9 cellular contexts compared by ENCODE assay signal in the genomic region with DNA sequence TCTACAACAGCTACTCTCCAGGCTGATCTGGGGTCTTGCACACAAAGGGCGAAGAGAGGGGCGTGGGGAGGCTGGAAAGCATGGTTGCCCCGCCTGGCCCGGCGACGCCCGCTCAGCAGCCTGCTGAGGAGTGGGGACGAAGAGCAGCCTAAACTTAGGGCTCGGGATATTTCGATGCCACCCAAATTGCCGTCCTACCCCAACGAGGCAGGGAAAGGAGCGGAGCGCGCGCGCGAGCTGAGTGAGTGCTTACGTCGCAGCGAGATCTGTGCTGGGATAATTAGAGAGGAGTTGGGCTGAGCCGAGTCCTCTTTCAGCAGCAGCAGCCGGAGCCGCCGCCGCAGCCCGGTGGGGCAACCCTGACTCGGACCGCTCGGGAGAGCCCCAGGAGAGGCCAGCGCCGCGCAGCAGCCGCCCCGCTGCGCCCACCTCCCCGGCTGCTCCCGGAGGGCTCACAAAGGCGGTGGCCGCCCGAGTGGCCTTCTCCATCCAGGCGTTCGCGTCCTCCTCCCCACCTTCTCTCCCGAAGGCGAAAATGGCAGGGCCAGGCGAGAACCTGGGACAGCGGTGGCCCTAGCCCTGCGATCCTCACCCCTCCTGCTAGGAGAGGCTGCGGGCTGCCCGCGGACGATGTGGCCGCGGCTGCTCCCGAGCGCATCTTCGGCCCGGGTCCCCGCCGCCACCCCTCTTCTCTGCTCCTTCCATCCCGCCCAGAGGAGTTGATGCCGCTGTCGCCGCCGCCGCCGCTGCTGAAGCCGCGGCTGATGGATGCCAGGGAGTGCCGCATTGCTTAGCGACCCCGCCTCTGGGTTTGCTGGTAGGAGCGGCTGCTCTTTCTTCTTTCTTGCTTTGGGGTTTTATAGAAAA. TPM values are rescaled to one million over a fixed set of nuclear protein-coding genes. Genes with fewer than 3 reads are reported as not detected.
DNase-seq lines count a peak whose midpoint lies in the region; ATAC-seq and TF ChIP-seq lines count a peak whose summit lies in the region.
"Had no signal": no experiment of that assay in that cellular context is flagged by ENCODE, and none has a peak within 500 bp of the region (broad histone marks: within the 10 kb centered on the region; RNA-seq: fewer than 3 reads in every experiment).

A gene with protein sequence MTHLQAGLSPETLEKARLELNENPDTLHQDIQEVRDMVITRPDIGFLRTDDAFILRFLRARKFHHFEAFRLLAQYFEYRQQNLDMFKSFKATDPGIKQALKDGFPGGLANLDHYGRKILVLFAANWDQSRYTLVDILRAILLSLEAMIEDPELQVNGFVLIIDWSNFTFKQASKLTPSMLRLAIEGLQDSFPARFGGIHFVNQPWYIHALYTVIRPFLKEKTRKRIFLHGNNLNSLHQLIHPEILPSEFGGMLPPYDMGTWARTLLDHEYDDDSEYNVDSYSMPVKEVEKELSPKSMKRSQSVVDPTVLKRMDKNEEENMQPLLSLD (plus strand): TSS at position 306 of the 867 bp plus-strand sequence. CDS start 1,543 bp downstream, outside the sequence.

- H3K27ac ChIP-seq in left ventricle myocardium inferior (replicated peaks) (no peak within 1 kb of the TSS), sigmoid colon (peak within 1 kb of the TSS in 2 of 4 donors; percentile 11 to 58)

- no peak for TF ChIP-seq CTCF in left ventricle myocardium inferior (IDR thresholded peaks at IDR 0.05; ENCODE audit: borderline replicate concordance)
- no peak for TF ChIP-seq CTCF in sigmoid colon (IDR thresholded peaks at IDR 0.05)

- 3 to 9% methylated on average over 74 of the region's 74 CpGs for WGBS in sigmoid colon, 2 donors

- DNase-seq in H7 (peak; percentile 76), left ventricle myocardium inferior (no peak), sigmoid colon (peak; percentile 64), A172 (ENCODE audit: low spot score) (no peak), SIG-M5 treated with dmso at 0.1 percent for 504 hours (lab: John Stamatoyannopoulos, UW; ENCODE audit: unreplicated experiment) (no peak)

- intact Hi-C loops in left ventricle myocardium inferior (cut with micrococcal nuclease) (no loop called here), sigmoid colon (cut with DNase I) (loop anchor here (10.0 kb wide), 1 partner anchor 59 kb away; no protein-coding TSS in a partner anchor)

- TF ChIP-seq EP300 in sigmoid colon (IDR thresholded peaks at IDR 0.05), result no peak

- peak within 1 kb of the TSS; percentile 79 for H3K4me3 ChIP-seq in H7 (ENCODE audit: insufficient read depth, low read depth, low read length)
- H3K4me3 ChIP-seq in left ventricle myocardium inferior, result peak within 1 kb of the TSS; percentile 62
- peak within 1 kb of the TSS; percentile 45 to 57 (median 54) for H3K4me3 ChIP-seq in sigmoid colon

- H3K9me3 ChIP-seq in left ventricle myocardium inferior (replicated peaks), result no peaks in the 10 kb centered on the region
- H3K9me3 ChIP-seq in sigmoid colon, result no peaks in the 10 kb centered on the region
- H3K9me3 ChIP-seq: adrenal gland had no signal

- H3K27me3 ChIP-seq in H7 (ENCODE audit: control insufficient read depth, insufficient read depth, low read length) (peaks cover 48% of the 10 kb centered on the region), left ventricle myocardium inferior (ENCODE audit: low read depth) (peaks cover 89% of the 10 kb centered on the region), sigmoid colon (peaks cover 0 to 53% (median 0%) of the 10 kb centered on the region in 3 donors)

- ATAC-seq in HG02798 (IDR thresholded peaks at IDR 0.05; ENCODE audit: poor library complexity, unreplicated experiment), result no peak
- ATAC-seq in HG03280 (IDR thresholded peaks at IDR 0.05; ENCODE audit: unreplicated experiment), result no peak

- no peaks in the 10 kb centered on the region for H3K36me3 ChIP-seq in H7 (replicated peaks; ENCODE audit: control insufficient read depth, insufficient read depth, low read length)
- H3K36me3 ChIP-seq in left ventricle myocardium inferior, result no peaks in the 10 kb centered on the region
- H3K36me3 ChIP-seq in sigmoid colon, result no peaks in the 10 kb centered on the region
- H3K36me3 ChIP-seq: adrenal gland had no signal

- TF ChIP-seq POLR2A in sigmoid colon (IDR thresholded peaks at IDR 0.05), result no peak

- H3K4me1 ChIP-seq in left ventricle myocardium inferior, result peaks cover 12% of the 10 kb centered on the region
- peaks cover 0 to 15% (median 6%) of the 10 kb centered on the region in 4 donors for H3K4me1 ChIP-seq in sigmoid colon

TF ChIP-seq in PFSK-1, 5 proteins besides CTCF, POLR2A, EP300 and RAD21:
- TF ChIP-seq, protein P1, sequence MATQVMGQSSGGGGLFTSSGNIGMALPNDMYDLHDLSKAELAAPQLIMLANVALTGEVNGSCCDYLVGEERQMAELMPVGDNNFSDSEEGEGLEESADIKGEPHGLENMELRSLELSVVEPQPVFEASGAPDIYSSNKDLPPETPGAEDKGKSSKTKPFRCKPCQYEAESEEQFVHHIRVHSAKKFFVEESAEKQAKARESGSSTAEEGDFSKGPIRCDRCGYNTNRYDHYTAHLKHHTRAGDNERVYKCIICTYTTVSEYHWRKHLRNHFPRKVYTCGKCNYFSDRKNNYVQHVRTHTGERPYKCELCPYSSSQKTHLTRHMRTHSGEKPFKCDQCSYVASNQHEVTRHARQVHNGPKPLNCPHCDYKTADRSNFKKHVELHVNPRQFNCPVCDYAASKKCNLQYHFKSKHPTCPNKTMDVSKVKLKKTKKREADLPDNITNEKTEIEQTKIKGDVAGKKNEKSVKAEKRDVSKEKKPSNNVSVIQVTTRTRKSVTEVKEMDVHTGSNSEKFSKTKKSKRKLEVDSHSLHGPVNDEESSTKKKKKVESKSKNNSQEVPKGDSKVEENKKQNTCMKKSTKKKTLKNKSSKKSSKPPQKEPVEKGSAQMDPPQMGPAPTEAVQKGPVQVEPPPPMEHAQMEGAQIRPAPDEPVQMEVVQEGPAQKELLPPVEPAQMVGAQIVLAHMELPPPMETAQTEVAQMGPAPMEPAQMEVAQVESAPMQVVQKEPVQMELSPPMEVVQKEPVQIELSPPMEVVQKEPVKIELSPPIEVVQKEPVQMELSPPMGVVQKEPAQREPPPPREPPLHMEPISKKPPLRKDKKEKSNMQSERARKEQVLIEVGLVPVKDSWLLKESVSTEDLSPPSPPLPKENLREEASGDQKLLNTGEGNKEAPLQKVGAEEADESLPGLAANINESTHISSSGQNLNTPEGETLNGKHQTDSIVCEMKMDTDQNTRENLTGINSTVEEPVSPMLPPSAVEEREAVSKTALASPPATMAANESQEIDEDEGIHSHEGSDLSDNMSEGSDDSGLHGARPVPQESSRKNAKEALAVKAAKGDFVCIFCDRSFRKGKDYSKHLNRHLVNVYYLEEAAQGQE (IDR thresholded peaks at IDR 0.05; ENCODE audit: insufficient read depth in 1 of 2, low read depth in 2 of 2, low read length in 2 of 2), result 0 out of 4 replicates have a peak, but pooled peaks of 1 of the 2 experiments have one; percentile 11
- peak; percentile 65; the same call in 1 of the 2 replicates for TF ChIP-seq POLR2AphosphoS5 (IDR thresholded peaks at IDR 0.05; ENCODE audit: low read depth, low read length)
- no peak for TF ChIP-seq TAF1 (IDR thresholded peaks at IDR 0.05; ENCODE audit: borderline replicate concordance, insufficient read depth, low read length)
- TF ChIP-seq SIN3A (IDR thresholded peaks at IDR 0.05; ENCODE audit: borderline replicate concordance, insufficient read depth, low read length), result no peak
- no peak for TF ChIP-seq FOXP2 (optimal IDR thresholded peaks at IDR 0.05; ENCODE audit: borderline replicate concordance, extremely low read depth, extremely low read length, insufficient read depth)

RNA-seq across cellular contexts. Expression of the gene that starts here (rescaled TPM):
- 0.26 and 0.94 TPM in 2 replicates for total RNA-seq in H7 (2014; rRNA removed; shearing (Covaris generic))
- polyA plus RNA-seq in PFSK-1 (2012; ENCODE audit: insufficient read length, low read depth), result 4.0 TPM
- 0.05 TPM for total RNA-seq in left ventricle myocardium inferior
- 1 to 10 TPM; 1.5 to 7.5 (median 2.3) TPM for total RNA-seq in sigmoid colon
- under 1 TPM in 1 of 3 donors, not detected in 2; 0.20 TPM for polyA plus RNA-seq in sigmoid colon
- not detected in 2 replicates for total RNA-seq in A172 (2014; rRNA removed; shearing (Covaris generic))

Comparison
In these comparisons a context has a peak if more than half of its experiments do, and no peak if none do; other contexts are left out.
1. Peak in DNase-seq and H3K4me3 ChIP-seq in H7; RNA of the gene not detected or under 1 TPM.